30 cellular contexts compared by ENCODE assay signal in genomic region chr12:23929906-23930305, GRCh38. TPM values are rescaled to one million over a fixed set of nuclear protein-coding genes. Genes with fewer than 3 reads are reported as not detected.
DNase-seq lines count a peak whose midpoint lies in the region; ATAC-seq, FAIRE-seq and TF ChIP-seq lines count a peak whose summit lies in the region.
"Had no signal": no experiment of that assay in that cellular context is flagged by ENCODE, and none has a peak within 500 bp of the region (broad histone marks: within the 10 kb centered on the region; RNA-seq: fewer than 3 reads in every experiment).

No MANE protein-coding gene starts in this region.

- WGBS in HepG2 (ENCODE audit: low lambda C conversion rate) = 91% methylated on average over 2 of the region's 2 CpGs
- 86% methylated on average over 2 of the region's 2 CpGs for WGBS in right lobe of liver (ENCODE audit: insufficient coverage, low coverage, low lambda C conversion rate, missing lambda C conversion rate)
- 19% methylated on average over 2 of the region's 2 CpGs for WGBS in smooth muscle cell (ENCODE audit: low lambda C conversion rate)

- CTCF ChIA-PET in HepG2 (lab: Yijun Ruan, JAX; ENCODE audit: low intra/inter-chr PET ratio, low total read pairs) = no interaction called here

- intact Hi-C loops in HepG2 (cut with micrococcal nuclease; ENCODE audit: unreplicated experiment) (no loop called here), right lobe of liver (cut with DNase I) (no loop called here)
- intact Hi-C loops in activated CD4-positive, alpha-beta T cell treated with anti-CD3 and anti-CD28 coated beads, Interleukin-2, amount 10 ng/mL, durations not matched to agents 24 days and 14 days (cut with micrococcal nuclease) = no loop called here

- H3K27me3 Mint-ChIP-seq in activated T-cell treated with anti-CD3 and anti-CD28 coated beads, Interleukin-2, amount 50 U/mL, for 72 hours (ENCODE audit: low read depth) = no peaks in the 10 kb centered on the region
- H3K27me3 Mint-ChIP-seq in activated CD4-positive, alpha-beta T cell treated with anti-CD3 and anti-CD28 coated beads, Interleukin-2, amount 10 ng/mL, durations not matched to agents 24 days and 14 days = no peaks in the 10 kb centered on the region
- H3K27me3 Mint-ChIP-seq: CD8-positive, alpha-beta memory T cell had no signal

- TF ChIP-seq POLR2A in HepG2 (IDR thresholded peaks at IDR 0.05; ENCODE audit: insufficient read depth in 1 of 2, low read depth in 2 of 2, low read length in 2 of 2) = no peak
- TF ChIP-seq POLR2A in right lobe of liver (IDR thresholded peaks at IDR 0.05) = no peak

- DNase-seq in HepG2 (ENCODE audit: low spot score) (no peak), right lobe of liver (no peak), astrocyte of the spinal cord (ENCODE audit: low read depth, low spot score) (peak; percentile 21), fibroblast of mammary gland (ENCODE audit: low read depth) (peak; percentile 48), smooth muscle cell (lab: John Stamatoyannopoulos, UW; ENCODE audit: unreplicated experiment) (no peak), KG1 (lab: John Stamatoyannopoulos, UW) (no peak)
- DNase-seq in activated T-cell treated with anti-CD3 and anti-CD28 coated beads, Interleukin-2, amount 50 U/mL, for 72 hours = no peak
- no peak for DNase-seq in activated CD4-positive, alpha-beta T cell treated with anti-CD3 and anti-CD28 coated beads, Interleukin-2, amount 10 ng/mL, durations not matched to agents 24 days and 14 days
- DNase-seq: ACHN; BE2C; Calu3; CD8-positive, alpha-beta memory T cell; DMS153; GM23248; H9; HFFc6; NCI-H1092; NCI-H1417 treated with DMSO at 0.1 percent for 48 hours; NCI-H1694 treated with DMSO at 0.1 percent for 48 hours; NCI-H2081 treated with DMSO at 0.1 percent for 48 hours; NCI-H2171; NCI-H226; NCI-H524; NCI-H774; NK-92 treated with Interleukin-12 subunit alpha and Interleukin-12 subunit beta, amount 100 ng/mL, for 24 hours; SHP77 had no signal

- TF ChIP-seq RAD21 in HepG2 (CRISPR knock-in tag; IDR thresholded peaks at IDR 0.05) = no peak

- no peak overlapping the region for H2AFZ ChIP-seq in HepG2 (ENCODE audit: low read length)
- no peak overlapping the region for H2AFZ ChIP-seq in smooth muscle cell (ENCODE audit: low read depth)
- H2AFZ ChIP-seq: GM23248 had no signal

- ATAC-seq in HepG2 (no peak), right lobe of liver (no peak)
- no peak for ATAC-seq in activated T-cell treated with anti-CD3 and anti-CD28 coated beads, Interleukin-2, amount 50 U/mL, for 72 hours (replicated peaks in 1 of 2)

- TF ChIP-seq CTCF in HepG2 (CRISPR knock-in tag; IDR thresholded peaks at IDR 0.05) = no peak
- no peak for TF ChIP-seq CTCF in right lobe of liver (IDR thresholded peaks at IDR 0.05)
- no peak for TF ChIP-seq CTCF in astrocyte of the spinal cord (IDR thresholded peaks at IDR 0.05; ENCODE audit: low read depth, low read length)
- TF ChIP-seq CTCF in fibroblast of mammary gland (conservative IDR thresholded peaks at IDR 0.05; ENCODE audit: control insufficient read depth, insufficient read depth, low read depth, low read length) = no peak
- TF ChIP-seq CTCF in smooth muscle cell (IDR thresholded peaks at IDR 0.05; ENCODE audit: borderline replicate concordance, insufficient read depth, poor library complexity, severe bottlenecking) = no peak

- no peaks in the 10 kb centered on the region; the same call in 1 of the 2 replicates for H4K20me1 ChIP-seq in HepG2 (ENCODE audit: insufficient read depth, low read length)
- H4K20me1 ChIP-seq in smooth muscle cell (ENCODE audit: low read depth) = peaks cover 5% of the 10 kb centered on the region

- H3K36me3 Mint-ChIP-seq in activated T-cell treated with anti-CD3 and anti-CD28 coated beads, Interleukin-2, amount 50 U/mL, for 72 hours (ENCODE audit: insufficient read depth in 2 of 2) = no peaks in the 10 kb centered on the region
- H3K36me3 Mint-ChIP-seq in activated CD4-positive, alpha-beta T cell treated with anti-CD3 and anti-CD28 coated beads, Interleukin-2, amount 10 ng/mL, durations not matched to agents 24 days and 14 days (ENCODE audit: low read depth) = no peaks in the 10 kb centered on the region
- H3K36me3 Mint-ChIP-seq: CD14-positive monocyte; CD8-positive, alpha-beta memory T cell had no signal

- no peaks in the 10 kb centered on the region for H3K36me3 ChIP-seq in HepG2 (replicated peaks in 1 of 2; ENCODE audit: control insufficient read depth in 1 of 2, insufficient read depth in 2 of 2, low read length in 2 of 2)
- no peaks in the 10 kb centered on the region for H3K36me3 ChIP-seq in right lobe of liver
- no peaks in the 10 kb centered on the region for H3K36me3 ChIP-seq in smooth muscle cell (ENCODE audit: low read depth)
- H3K36me3 ChIP-seq: BE2C had no signal

- no peaks in the 10 kb centered on the region; a peak in 1 of 5 replicates for H3K27me3 ChIP-seq in HepG2 (ENCODE audit: control insufficient read depth in 1 of 2, insufficient read depth in 2 of 2, low read length in 2 of 2)
- no peaks in the 10 kb centered on the region for H3K27me3 ChIP-seq in right lobe of liver
- no peaks in the 10 kb centered on the region for H3K27me3 ChIP-seq in smooth muscle cell (ENCODE audit: low read depth)
- H3K27me3 ChIP-seq: BE2C had no signal

- H3K4me1 ChIP-seq in HepG2 (ENCODE audit: insufficient read depth, low read length) = peaks cover 34% of the 10 kb centered on the region
- H3K4me1 ChIP-seq in right lobe of liver = peaks cover 0 to under 1% (median 0%) of the 10 kb centered on the region in 4 donors
- peaks cover 6% of the 10 kb centered on the region for H3K4me1 ChIP-seq in smooth muscle cell (ENCODE audit: low read depth)
- H3K4me1 ChIP-seq: BE2C had no signal

- peaks cover 0 to 8% of the 10 kb centered on the region in 2 donors for H3K9me3 Mint-ChIP-seq in activated T-cell treated with anti-CD3 and anti-CD28 coated beads, Interleukin-2, amount 50 U/mL, for 72 hours
- H3K9me3 Mint-ChIP-seq in activated CD4-positive, alpha-beta T cell treated with anti-CD3 and anti-CD28 coated beads, Interleukin-2, amount 10 ng/mL, durations not matched to agents 24 days and 14 days = no peaks in the 10 kb centered on the region
- H3K9me3 Mint-ChIP-seq: H9 had no signal

- H3K4me3 Mint-ChIP-seq in activated T-cell treated with anti-CD3 and anti-CD28 coated beads, Interleukin-2, amount 50 U/mL, for 72 hours = no peak overlapping the region
- no peak overlapping the region for H3K4me3 Mint-ChIP-seq in activated CD4-positive, alpha-beta T cell treated with anti-CD3 and anti-CD28 coated beads, Interleukin-2, amount 10 ng/mL, durations not matched to agents 24 days and 14 days
- H3K4me3 Mint-ChIP-seq: CD14-positive monocyte; CD8-positive, alpha-beta memory T cell; H9; HFFc6 had no signal

- H3K4me3 ChIP-seq in HepG2 (replicated peaks in 1 of 3; ENCODE audit: insufficient read depth in 1 of 3, low read depth in 2 of 3, low read length in 3 of 3) = no peak overlapping the region
- H3K4me3 ChIP-seq in right lobe of liver = no peak overlapping the region
- no peak overlapping the region for H3K4me3 ChIP-seq in astrocyte of the spinal cord (ENCODE audit: low read depth, low read length)
- no peak overlapping the region for H3K4me3 ChIP-seq in fibroblast of mammary gland (ENCODE audit: control insufficient read depth, low read depth, low read length)
- no peak overlapping the region for H3K4me3 ChIP-seq in smooth muscle cell
- H3K4me3 ChIP-seq: GM23248, SK-N-MC had no signal

- POLR2A ChIA-PET in HepG2 (lab: Yijun Ruan, JAX) = no interaction called here

- no peaks in the 10 kb centered on the region for H3F3A ChIP-seq in smooth muscle cell (ENCODE audit: low read depth)

- H3K9ac ChIP-seq in HepG2 (ENCODE audit: insufficient read depth, low read depth, low read length) (no peak overlapping the region), smooth muscle cell (ENCODE audit: low read depth) (no peak overlapping the region)
- H3K9ac ChIP-seq: GM23248 had no signal

- TF ChIP-seq EP300 in HepG2 (IDR thresholded peaks at IDR 0.05; ENCODE audit: low read depth in 2 of 2, low read length in 2 of 2) = no peak
- no peak for TF ChIP-seq EP300 in HepG2 (CRISPR knock-in tag; IDR thresholded peaks at IDR 0.05; ENCODE audit: borderline replicate concordance)

- H3K79me2 ChIP-seq in HepG2 (ENCODE audit: insufficient read depth, low read length) = peaks cover 98% of the 10 kb centered on the region
- H3K79me2 ChIP-seq in smooth muscle cell (ENCODE audit: low read depth) = peaks cover 80% of the 10 kb centered on the region

- in situ Hi-C loops in HepG2 (cut with HindIII; ENCODE audit: extremely low pct_ligation_motif_present, low pct_unique_long_range_greater_than_20kb) (no loop called here), astrocyte of the spinal cord (cut with HindIII; ENCODE audit: low sequenced_read_pairs) (no loop called here)

- no peak overlapping the region for H3K27ac Mint-ChIP-seq in activated T-cell treated with anti-CD3 and anti-CD28 coated beads, Interleukin-2, amount 50 U/mL, for 72 hours
- no peak overlapping the region for H3K27ac Mint-ChIP-seq in activated CD4-positive, alpha-beta T cell treated with anti-CD3 and anti-CD28 coated beads, Interleukin-2, amount 10 ng/mL, durations not matched to agents 24 days and 14 days
- H3K27ac Mint-ChIP-seq: CD14-positive monocyte; CD8-positive, alpha-beta memory T cell; HFFc6 had no signal

- H3K27ac ChIP-seq in HepG2 (ENCODE audit: extremely low read length, insufficient read depth, low read length) (no peak overlapping the region), right lobe of liver (no peak overlapping the region), smooth muscle cell (ENCODE audit: low read depth) (no peak overlapping the region)
- H3K27ac ChIP-seq: 22Rv1, GM23248, RWPE1, SK-N-MC had no signal

- no peaks in the 10 kb centered on the region for H3K4me1 Mint-ChIP-seq in activated T-cell treated with anti-CD3 and anti-CD28 coated beads, Interleukin-2, amount 50 U/mL, for 72 hours (ENCODE audit: low read depth)
- H3K4me1 Mint-ChIP-seq in activated CD4-positive, alpha-beta T cell treated with anti-CD3 and anti-CD28 coated beads, Interleukin-2, amount 10 ng/mL, durations not matched to agents 24 days and 14 days = no peaks in the 10 kb centered on the region
- H3K4me1 Mint-ChIP-seq: CD14-positive monocyte; CD8-positive, alpha-beta memory T cell had no signal

- no peak for FAIRE-seq in HepG2 (lab: Jason Lieb, UNC)

- H3K9me3 ChIP-seq in HepG2 (ENCODE audit: low read length) (peaks cover 6% of the 10 kb centered on the region; the same call in 1 of the 2 replicates), right lobe of liver (no peaks in the 10 kb centered on the region), smooth muscle cell (replicated peaks; ENCODE audit: low read depth) (no peaks in the 10 kb centered on the region)
- H3K9me3 ChIP-seq: BE2C had no signal

- no TSS peak for BruUV-seq in HepG2 (replicated peaks; lab: Mats Ljungman, UMichigan)

- no peak overlapping the region for H3K4me2 ChIP-seq in HepG2 (ENCODE audit: low read depth, low read length)
- peak overlapping the region; percentile 3 for H3K4me2 ChIP-seq in smooth muscle cell

RNA-seq across cellular contexts. Expression of gene SOX5, which starts 19.6 kb away (rescaled TPM):
- 42.9 and 76.4 TPM in 2 replicates for total RNA-seq in HepG2 (2016; rRNA removed; fragmentation: Illumina TruSeq; extraction: Trizol)
- total RNA-seq in HepG2 (2016; cell fraction: cytosol; rRNA removed; fragmentation: Illumina TruSeq; extraction: Trizol; ENCODE audit: low read depth) = 197 and 224 TPM in 2 replicates
- total RNA-seq in HepG2 (2016; cell fraction: insoluble cytoplasmic fraction; rRNA removed; fragmentation: Illumina TruSeq; extraction: Trizol) = 43.4 and 67.6 TPM in 2 replicates
- total RNA-seq in HepG2 (2016; cell fraction: membrane; rRNA removed; fragmentation: Illumina TruSeq; extraction: Trizol) = 53.4 and 59.2 TPM in 2 replicates
- total RNA-seq in HepG2 (2016; cell fraction: nucleus; rRNA removed; fragmentation: Illumina TruSeq; extraction: Trizol) = 328 and 346 TPM in 2 replicates
- polyA plus RNA-seq in HepG2 (2011; rRNA removed) = 17.9 and 18.5 TPM in 2 replicates
- 8.8 and 11.0 TPM in 2 replicates for polyA plus RNA-seq in HepG2 (2011; cell fraction: cytosol; rRNA removed)
- 21.4 and 35.4 TPM in 2 replicates for polyA plus RNA-seq in HepG2 (2011; cell fraction: nucleus; rRNA removed)
- polyA plus RNA-seq in HepG2 (2012) = 6.1 and 6.7 TPM in 2 replicates
- 1.5 and 1.6 TPM in 2 replicates for polyA plus RNA-seq in HepG2 (2016; cell fraction: cytosol; fragmentation: Illumina TruSeq; extraction: Trizol; ENCODE audit: low read depth)
- 16.8 and 17.1 TPM in 2 replicates for polyA plus RNA-seq in HepG2 (2016; cell fraction: insoluble cytoplasmic fraction; fragmentation: Illumina TruSeq; extraction: Trizol; ENCODE audit: low read depth)
- polyA plus RNA-seq in HepG2 (2016; cell fraction: membrane; fragmentation: Illumina TruSeq; extraction: Trizol; ENCODE audit: low read depth) = 2.0 and 3.2 TPM in 2 replicates
- 27.3 and 29.1 TPM in 2 replicates for polyA plus RNA-seq in HepG2 (2016; cell fraction: nucleus; fragmentation: Illumina TruSeq; extraction: Trizol; ENCODE audit: insufficient read depth, low read depth)
- 259 TPM in 1 of 2 replicates, not detected in the other for polyA minus RNA-seq in HepG2 (2011; rRNA and poly(A)+ RNA removed; ENCODE audit: low replicate concordance)
- 21.6 and 22.5 TPM in 2 replicates for polyA minus RNA-seq in HepG2 (2011; cell fraction: cytosol; rRNA and poly(A)+ RNA removed)
- 385 and 392 TPM in 2 replicates for polyA minus RNA-seq in HepG2 (2011; cell fraction: nucleus; rRNA and poly(A)+ RNA removed)
- total RNA-seq in right lobe of liver = 10 to 100 TPM; 14.8 to 34.3 (median 31.1) TPM
- total RNA-seq in smooth muscle cell = 47.8 and 66.1 TPM in 2 replicates
- 20.7 and 22.3 TPM in 2 replicates for polyA plus RNA-seq in smooth muscle cell
- total RNA-seq in activated T-cell treated with anti-CD3 and anti-CD28 coated beads, Interleukin-2, amount 50 U/mL, for 72 hours = 1 to 10 TPM; 1.7 to 2.5 TPM
- total RNA-seq in activated CD4-positive, alpha-beta T cell treated with anti-CD3 and anti-CD28 coated beads, Interleukin-2, amount 10 ng/mL, durations not matched to agents 24 days and 14 days = 1.3 and 2.1 TPM in 2 replicates
- total RNA-seq: Calu3, GM23248, HFFc6 had no signal
- polyA plus RNA-seq: CD14-positive monocyte; CD8-positive, alpha-beta memory T cell; GM23248 had no signal

Comparison
In these comparisons a context has a peak if more than half of its experiments do, and no peak if none do; other contexts are left out.
1. DNase-seq: peak in astrocyte of the spinal cord (single experiment) and fibroblast of mammary gland (single experiment); none in HepG2 (single experiment), right lobe of liver (0 of 3), smooth muscle cell (single experiment), activated T-cell treated with anti-CD3 and anti-CD28 coated beads, Interleukin-2, amount 50 U/mL, for 72 hours (0 of 2), KG1 (single experiment) and activated CD4-positive, alpha-beta T cell treated with anti-CD3 and anti-CD28 coated beads, Interleukin-2, amount 10 ng/mL, durations not matched to agents 24 days and 14 days (single experiment).